Comparison of ENCODE assay signal across 20 cellular contexts in the genomic region with DNA sequence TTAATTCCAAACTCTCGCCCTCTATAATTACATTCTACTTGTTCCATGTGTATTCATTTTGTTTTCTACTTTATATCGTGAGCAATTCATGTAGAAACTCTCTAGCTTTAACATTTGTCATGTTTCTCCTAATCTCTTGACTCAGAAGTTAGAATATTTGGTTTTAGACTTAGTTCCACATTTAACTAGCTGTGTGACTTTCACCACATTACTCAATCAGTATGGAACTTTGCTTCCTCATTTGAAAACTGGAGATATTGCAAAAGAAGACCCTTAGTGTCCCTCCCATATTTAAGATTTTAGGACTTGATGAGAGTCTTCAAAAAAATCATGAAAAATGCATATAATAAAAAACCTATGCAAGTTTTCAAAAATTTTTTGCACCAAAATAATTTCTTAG.
"Had no signal": no experiment of that assay in that cellular context is flagged by ENCODE, and none has a peak within 500 bp of the region (broad histone marks: within the 10 kb centered on the region; RNA-seq: fewer than 3 reads in every experiment).

No MANE protein-coding gene starts in this region.

- H3K9me3 ChIP-seq: breast epithelium, ovary, thoracic aorta had no signal

- H3K36me3 ChIP-seq: breast epithelium, ovary, thoracic aorta had no signal

- H3K4me1 Mint-ChIP-seq: activated B cell treated with CpG ODN at 0.5 μM for 24 hours; activated CD4-positive, alpha-beta T cell treated with anti-CD3 and anti-CD28 coated beads, Interleukin-2, amount 10 ng/mL, durations not matched to agents 24 days and 14 days; activated naive CD4-positive, alpha-beta T cell treated with anti-CD3 and anti-CD28 coated beads, Interleukin-2, amount 50 U/mL, for 24 hours; naive thymus-derived CD8-positive, alpha-beta T cell; stimulated activated effector memory CD8-positive, alpha-beta T cell treated with anti-CD3 and anti-CD28 coated beads, Interleukin-12 subunit alpha, Interleukin-12 subunit beta, amount 100 ng/mL, for 72 hours had no signal

- H3K9me3 Mint-ChIP-seq: activated B cell treated with CpG ODN at 0.5 μM for 24 hours; activated CD4-positive, alpha-beta T cell treated with anti-CD3 and anti-CD28 coated beads, Interleukin-2, amount 10 ng/mL, durations not matched to agents 24 days and 14 days; activated naive CD4-positive, alpha-beta T cell treated with anti-CD3 and anti-CD28 coated beads, Interleukin-2, amount 50 U/mL, for 24 hours; activated T-cell treated with anti-CD3 and anti-CD28 coated beads, Interleukin-2, amount 50 U/mL, for 72 hours; naive thymus-derived CD8-positive, alpha-beta T cell; stimulated activated effector memory CD8-positive, alpha-beta T cell treated with anti-CD3 and anti-CD28 coated beads, Interleukin-12 subunit alpha, Interleukin-12 subunit beta, amount 100 ng/mL, for 72 hours had no signal

- H3K4me3 ChIP-seq: breast epithelium, coronary artery, ovary, thoracic aorta had no signal

- H3K27me3 Mint-ChIP-seq: activated B cell treated with CpG ODN at 0.5 μM for 24 hours; activated CD4-positive, alpha-beta T cell treated with anti-CD3 and anti-CD28 coated beads, Interleukin-2, amount 10 ng/mL, durations not matched to agents 24 days and 14 days; activated naive CD4-positive, alpha-beta T cell treated with anti-CD3 and anti-CD28 coated beads, Interleukin-2, amount 50 U/mL, for 24 hours; naive thymus-derived CD8-positive, alpha-beta T cell had no signal

- H3K27ac Mint-ChIP-seq: activated B cell treated with CpG ODN at 0.5 μM for 24 hours; activated CD4-positive, alpha-beta T cell treated with anti-CD3 and anti-CD28 coated beads, Interleukin-2, amount 10 ng/mL, durations not matched to agents 24 days and 14 days; activated naive CD4-positive, alpha-beta T cell treated with anti-CD3 and anti-CD28 coated beads, Interleukin-2, amount 50 U/mL, for 24 hours; activated T-cell treated with anti-CD3 and anti-CD28 coated beads, Interleukin-2, amount 50 U/mL, for 72 hours; naive thymus-derived CD8-positive, alpha-beta T cell; stimulated activated effector memory CD8-positive, alpha-beta T cell treated with anti-CD3 and anti-CD28 coated beads, Interleukin-12 subunit alpha, Interleukin-12 subunit beta, amount 100 ng/mL, for 72 hours had no signal

- H3K4me3 Mint-ChIP-seq: activated B cell treated with CpG ODN at 0.5 μM for 24 hours; activated CD4-positive, alpha-beta T cell treated with anti-CD3 and anti-CD28 coated beads, Interleukin-2, amount 10 ng/mL, durations not matched to agents 24 days and 14 days; activated naive CD4-positive, alpha-beta T cell treated with anti-CD3 and anti-CD28 coated beads, Interleukin-2, amount 50 U/mL, for 24 hours; activated T-cell treated with anti-CD3 and anti-CD28 coated beads, Interleukin-2, amount 50 U/mL, for 72 hours; naive thymus-derived CD8-positive, alpha-beta T cell; stimulated activated effector memory CD8-positive, alpha-beta T cell treated with anti-CD3 and anti-CD28 coated beads, Interleukin-12 subunit alpha, Interleukin-12 subunit beta, amount 100 ng/mL, for 72 hours had no signal

- H3K27ac ChIP-seq: breast epithelium, coronary artery, ovary, thoracic aorta had no signal

- H3K4me1 ChIP-seq: breast epithelium had no signal

- H3K27me3 ChIP-seq: breast epithelium, ovary had no signal

- ATAC-seq: activated T-cell treated with anti-CD3 and anti-CD28 coated beads, Interleukin-2, amount 50 U/mL, for 72 hours; left cardiac atrium; naive thymus-derived CD8-positive, alpha-beta T cell; sciatic nerve; stimulated activated effector memory CD8-positive, alpha-beta T cell treated with anti-CD3 and anti-CD28 coated beads, Interleukin-12 subunit alpha, Interleukin-12 subunit beta, amount 100 ng/mL, for 72 hours had no signal

- H3K36me3 Mint-ChIP-seq: activated naive CD4-positive, alpha-beta T cell treated with anti-CD3 and anti-CD28 coated beads, Interleukin-2, amount 50 U/mL, for 24 hours; naive thymus-derived CD8-positive, alpha-beta T cell; stimulated activated effector memory CD8-positive, alpha-beta T cell treated with anti-CD3 and anti-CD28 coated beads, Interleukin-12 subunit alpha, Interleukin-12 subunit beta, amount 100 ng/mL, for 72 hours had no signal

- DNase-seq: activated B cell treated with CpG ODN at 0.5 μM for 24 hours; activated CD4-positive, alpha-beta T cell treated with anti-CD3 and anti-CD28 coated beads, Interleukin-2, amount 10 ng/mL, durations not matched to agents 24 days and 14 days; activated CD8-positive, alpha-beta memory T cell treated with anti-CD3 and anti-CD28 coated beads, Interleukin-2, amount 50 U/mL, for 48 hours; activated effector memory CD4-positive, alpha-beta T cell treated with anti-CD3 and anti-CD28 coated beads, Interleukin-2, amount 50 U/mL, for 16 hours; activated T-cell treated with anti-CD3 and anti-CD28 coated beads, Interleukin-2, amount 50 U/mL, for 72 hours; erythroblast; foreskin melanocyte; glutamatergic neuron; hippocampal formation; left cardiac atrium; mesendoderm; naive thymus-derived CD8-positive, alpha-beta T cell; ovary; stimulated activated CD4-positive, alpha-beta T cell treated with anti-CD3 and anti-CD28 coated beads, Interleukin-4, amount 100 ng/mL, for 24 hours had no signal
